In genomic region chr2:133206666-133207065, GRCh38 we compare ENCODE assay signal across 2 cellular contexts.
TF ChIP-seq lines count a peak whose summit lies in the region.

No MANE protein-coding gene starts in this region.

TF ChIP-seq in WTC11, 78 proteins besides CTCF, POLR2A, EP300 and RAD21:
- TF ChIP-seq TEAD1 (CRISPR knock-in tag; IDR thresholded peaks at IDR 0.05), result peak; percentile 29; the same call in 1 of the 2 replicates
TF ChIP-seq in WTC11: peak in this region for 1; not testable (repeated sequence) for 77.

TF ChIP-seq in H1, 55 proteins besides CTCF, POLR2A, EP300 and RAD21:
- TF ChIP-seq TEAD4 (IDR thresholded peaks at IDR 0.05; ENCODE audit: low read depth, low read length), result peak; percentile 36; the same call in 1 of the 2 replicates
TF ChIP-seq in H1: peak in this region for 1; not testable (repeated sequence) for 54.
